Comparison of ENCODE assay signal across 8 cellular contexts in the genomic region with DNA sequence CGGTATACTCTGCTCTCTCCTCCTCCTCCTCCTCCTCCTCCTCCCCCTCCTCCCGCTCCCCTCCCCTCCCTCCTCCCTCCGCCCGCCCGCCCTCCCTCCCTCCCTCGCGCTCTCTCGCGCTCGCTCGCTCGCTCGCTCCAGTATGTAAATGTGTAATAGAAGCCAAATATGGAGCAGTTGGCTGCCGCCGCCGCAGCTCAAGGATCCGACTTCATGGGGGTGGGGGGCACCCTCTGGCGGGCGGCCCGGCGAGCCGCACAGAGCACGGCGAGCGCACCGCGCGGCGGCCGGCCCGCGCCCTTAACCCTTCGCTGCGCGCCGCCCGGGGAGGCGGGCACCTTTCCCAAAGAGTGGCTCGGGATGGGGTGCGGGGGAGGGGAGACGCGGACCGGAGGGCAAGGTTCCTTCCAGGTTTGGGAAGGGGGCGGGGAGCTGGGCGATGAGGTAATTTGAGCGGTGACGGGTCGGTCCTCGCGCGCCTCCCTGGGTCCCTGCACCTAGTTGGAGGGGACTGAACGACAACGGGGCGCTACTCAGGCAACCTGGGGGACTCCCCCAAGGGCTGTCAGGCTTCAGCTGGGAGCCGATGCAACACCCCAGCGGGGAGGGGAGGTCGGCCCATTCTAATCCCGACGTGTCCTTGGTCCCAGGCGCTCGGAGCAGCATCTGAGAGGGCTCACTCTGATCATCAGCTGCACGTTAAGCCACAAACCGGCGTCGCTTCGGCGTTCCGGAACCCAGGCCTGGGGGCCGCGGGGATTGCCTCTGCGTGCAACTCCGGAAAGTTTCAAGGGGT. TPM values are rescaled to one million over a fixed set of nuclear protein-coding genes. Genes with fewer than 3 reads are reported as not detected.
DNase-seq lines count a peak whose midpoint lies in the region; ATAC-seq and TF ChIP-seq lines count a peak whose summit lies in the region.

No MANE protein-coding gene starts in this region.

- in situ Hi-C loops in transverse colon (cut with MboI; ENCODE audit: low pct_ligation_motif_present in 1 of 4, low pct_unique_long_range_greater_than_20kb in 1 of 4, low sequenced_read_pairs in 3 of 4) = loop anchor here in 3 of 4 donors (10.0 to 25.0 kb wide), 4 partner anchors 203 to 427 kb away; no protein-coding TSS in a partner anchor

- POLR2A ChIA-PET in activated naive CD8-positive, alpha-beta T cell treated with anti-CD3 and anti-CD28 coated beads, Interleukin-2, amount 10 ng/mL, durations not matched to agents 7 days and 5 days (lab: Charles Lee) = interaction anchor here (0.6 to 3.3 kb wide), 24 partner anchors 9 to 633 kb away, joined by 3 to 42 read pairs (median 6); a partner anchor contains a TSS

- peaks cover 16 to 32% (median 32%) of the 10 kb centered on the region in 3 donors for H3K4me1 Mint-ChIP-seq in IgD-negative memory B cell
- H3K4me1 Mint-ChIP-seq in activated naive CD8-positive, alpha-beta T cell treated with anti-CD3 and anti-CD28 coated beads, Interleukin-2, amount 10 ng/mL, durations not matched to agents 7 days and 5 days = peaks cover 39% of the 10 kb centered on the region

- intact Hi-C loops in transverse colon (cut with DNase I; ENCODE audit: low total_unique reads) = loop anchor here (5.0 to 10.0 kb wide), 2 partner anchors 247 to 429 kb away; no protein-coding TSS in a partner anchor

- peak; percentile 36 for DNase-seq in DMS79 treated with DMSO at 0.1 percent for 48 hours (lab: John Stamatoyannopoulos, UW)
- peak; percentile 74 for DNase-seq in SKM-1 treated with dmso at 0.1 percent for 144 hours (lab: John Stamatoyannopoulos, UW; ENCODE audit: unreplicated experiment)
- DNase-seq in activated naive CD8-positive, alpha-beta T cell treated with anti-CD3 and anti-CD28 coated beads, Interleukin-2, amount 10 ng/mL, durations not matched to agents 7 days and 5 days = peak; percentile 89
- peak; percentile 95 for DNase-seq in cardiac muscle cell (ENCODE audit: low read depth in 1 of 2, low spot score in 1 of 2)
- DNase-seq in pons (ENCODE audit: low spot score) = peak; percentile 67
- DNase-seq in transverse colon = peak; percentile 91

- H3K4me3 ChIP-seq in cardiac muscle cell (peak overlapping the region; percentile 94), transverse colon (peak overlapping the region; percentile 60 to 95 (median 89))

- peak; percentile 43 for ATAC-seq in GM21515 (IDR thresholded peaks at IDR 0.05; ENCODE audit: unreplicated experiment)
- ATAC-seq in activated naive CD8-positive, alpha-beta T cell treated with anti-CD3 and anti-CD28 coated beads, Interleukin-2, amount 10 ng/mL, durations not matched to agents 7 days and 5 days (ENCODE audit: low read depth) = peak; percentile 74

- whole genome bisulfite sequencing in transverse colon (ENCODE audit: low coverage in 1 of 2), 2 donors = 1% methylated on average over 42 of the region's 72 CpGs; no CpG with 5 or more reads in 1 of the 2 donors

- peak overlapping the region; percentile 91 to 96 (median 95) for H3K4me3 Mint-ChIP-seq in IgD-negative memory B cell
- H3K4me3 Mint-ChIP-seq in activated naive CD8-positive, alpha-beta T cell treated with anti-CD3 and anti-CD28 coated beads, Interleukin-2, amount 10 ng/mL, durations not matched to agents 7 days and 5 days = peak overlapping the region; percentile 100

- peak; percentile 52 for TF ChIP-seq POLR2A in transverse colon (IDR thresholded peaks at IDR 0.05)

- H3K36me3 Mint-ChIP-seq in IgD-negative memory B cell = no peaks in the 10 kb centered on the region
- H3K36me3 Mint-ChIP-seq in activated naive CD8-positive, alpha-beta T cell treated with anti-CD3 and anti-CD28 coated beads, Interleukin-2, amount 10 ng/mL, durations not matched to agents 7 days and 5 days = peaks cover 2% of the 10 kb centered on the region

- peak overlapping the region; percentile 95 for H3K27ac ChIP-seq in cardiac muscle cell
- peak overlapping the region; percentile 99 to 100 (median 100) for H3K27ac ChIP-seq in transverse colon

- H3K27me3 Mint-ChIP-seq in IgD-negative memory B cell = no peaks in the 10 kb centered on the region
- no peaks in the 10 kb centered on the region for H3K27me3 Mint-ChIP-seq in activated naive CD8-positive, alpha-beta T cell treated with anti-CD3 and anti-CD28 coated beads, Interleukin-2, amount 10 ng/mL, durations not matched to agents 7 days and 5 days

- H3K9me3 ChIP-seq in cardiac muscle cell (ENCODE audit: low read depth) (no peaks in the 10 kb centered on the region), transverse colon (no peaks in the 10 kb centered on the region)

- no peaks in the 10 kb centered on the region for H3K9me3 Mint-ChIP-seq in IgD-negative memory B cell
- no peaks in the 10 kb centered on the region for H3K9me3 Mint-ChIP-seq in activated naive CD8-positive, alpha-beta T cell treated with anti-CD3 and anti-CD28 coated beads, Interleukin-2, amount 10 ng/mL, durations not matched to agents 7 days and 5 days

- TF ChIP-seq CTCF in cardiac muscle cell (IDR thresholded peaks at IDR 0.05; ENCODE audit: low read depth, low read length) = peak; percentile 16
- peak in 2 of 5 experiments; percentile 9 to 28 for TF ChIP-seq CTCF in transverse colon (IDR thresholded peaks at IDR 0.05)

- TF ChIP-seq EP300 in transverse colon (IDR thresholded peaks at IDR 0.05; ENCODE audit: low read depth) = no peak

- peaks cover 20% of the 10 kb centered on the region for H3K4me1 ChIP-seq in cardiac muscle cell (ENCODE audit: low read depth)
- H3K4me1 ChIP-seq in transverse colon = peaks cover 0 to 59% (median 24%) of the 10 kb centered on the region in 4 donors

- H3K27ac Mint-ChIP-seq in IgD-negative memory B cell = peak overlapping the region; percentile 90 to 98 (median 97)
- peak overlapping the region; percentile 100 for H3K27ac Mint-ChIP-seq in activated naive CD8-positive, alpha-beta T cell treated with anti-CD3 and anti-CD28 coated beads, Interleukin-2, amount 10 ng/mL, durations not matched to agents 7 days and 5 days

- H3K27me3 ChIP-seq in cardiac muscle cell (no peaks in the 10 kb centered on the region), transverse colon (no peaks in the 10 kb centered on the region)

- H3K36me3 ChIP-seq in cardiac muscle cell (no peaks in the 10 kb centered on the region), transverse colon (no peaks in the 10 kb centered on the region)

RNA-seq across cellular contexts. Expression of a gene that starts 0.4 kb away (rescaled TPM):
- 5.0 TPM for polyA plus RNA-seq in IgD-negative memory B cell
- 10 to 100 TPM; 63.6 to 67.2 TPM for total RNA-seq in activated naive CD8-positive, alpha-beta T cell treated with anti-CD3 and anti-CD28 coated beads, Interleukin-2, amount 10 ng/mL, durations not matched to agents 7 days and 5 days
- 25.9 and 37.4 TPM in 2 replicates for total RNA-seq in cardiac muscle cell
- polyA plus RNA-seq in cardiac muscle cell = 15.1 and 20.9 TPM in 2 replicates
- total RNA-seq in transverse colon = 100 to 1,000 TPM in 2 of 4 donors, 10 to 100 TPM in 2; 48.7 to 166 (median 105) TPM

Comparison
In these comparisons a context has a peak if more than half of its experiments do, and no peak if none do; other contexts are left out.
1. Peak in every context shown above with its lines: DNase-seq, ATAC-seq, H3K4me3 ChIP-seq and H3K27ac ChIP-seq.
2. DNase-seq: peak in every context shown above with its lines; median percentile 95 in cardiac muscle cell; 91 in transverse colon; 89 in activated naive CD8-positive, alpha-beta T cell treated with anti-CD3 and anti-CD28 coated beads, Interleukin-2, amount 10 ng/mL, durations not matched to agents 7 days and 5 days; 74 in SKM-1 treated with dmso at 0.1 percent for 144 hours; 67 in pons; 36 in DMS79 treated with DMSO at 0.1 percent for 48 hours.